8 cellular contexts compared by ENCODE assay signal in genomic region chr2:85327757-85328617, GRCh38. TPM values are rescaled to one million over a fixed set of nuclear protein-coding genes. Genes with fewer than 3 reads are reported as not detected.
A peak's percentile ranks its signal among the peaks of the same experiment; 100 is the strongest.
DNase-seq lines count a peak whose midpoint lies in the region; ATAC-seq and TF ChIP-seq lines count a peak whose summit lies in the region.

TSS of gene TGOLN2 (minus strand) at chr2:85327989. CDS start at chr2:85327962, 27 bp downstream.

- H3K36me3 ChIP-seq in right lobe of liver = peaks cover 0 to 16% (median 6%) of the 10 kb centered on the region in 4 donors

- peaks cover 57% of the 10 kb centered on the region for H3K36me3 Mint-ChIP-seq in CD4-positive, alpha-beta T cell (ENCODE audit: low read depth)
- peaks cover 46% of the 10 kb centered on the region for H3K36me3 Mint-ChIP-seq in activated CD4-positive, alpha-beta memory T cell treated with anti-CD3 and anti-CD28 coated beads for 36 hours

- H3K9me3 Mint-ChIP-seq in CD4-positive, alpha-beta T cell = no peaks in the 10 kb centered on the region
- no peaks in the 10 kb centered on the region for H3K9me3 Mint-ChIP-seq in activated CD4-positive, alpha-beta memory T cell treated with anti-CD3 and anti-CD28 coated beads for 36 hours

- TF ChIP-seq CTCF in CD4-positive, alpha-beta T cell (IDR thresholded peaks at IDR 0.05) = no peak
- TF ChIP-seq CTCF in dorsolateral prefrontal cortex (IDR thresholded peaks at IDR 0.05 in 54 of 56, conservative IDR thresholded peaks at IDR 0.05 in 2 of 56; ENCODE audit: low read depth in 1 of 56, partially characterized antibody in 56 of 56) = peak in 44 of 56 donors; percentile 3 to 62 (median 32)
- peak in 2 of 4 donors; percentile 6 to 14 for TF ChIP-seq CTCF in right lobe of liver (IDR thresholded peaks at IDR 0.05)

- no peaks in the 10 kb centered on the region for H3K27me3 Mint-ChIP-seq in CD4-positive, alpha-beta T cell
- H3K27me3 Mint-ChIP-seq in activated CD4-positive, alpha-beta memory T cell treated with anti-CD3 and anti-CD28 coated beads for 36 hours = no peaks in the 10 kb centered on the region

- peak within 1 kb of the TSS; percentile 96 for H3K4me3 Mint-ChIP-seq in CD4-positive, alpha-beta T cell
- peak within 1 kb of the TSS; percentile 98 for H3K4me3 Mint-ChIP-seq in activated CD4-positive, alpha-beta memory T cell treated with anti-CD3 and anti-CD28 coated beads for 36 hours

- TF ChIP-seq POLR2A in right lobe of liver (IDR thresholded peaks at IDR 0.05) = peak; percentile 99

- peak within 1 kb of the TSS; percentile 97 for H3K27ac Mint-ChIP-seq in CD4-positive, alpha-beta T cell
- H3K27ac Mint-ChIP-seq in activated CD4-positive, alpha-beta memory T cell treated with anti-CD3 and anti-CD28 coated beads for 36 hours = peak within 1 kb of the TSS; percentile 99

- peak within 1 kb of the TSS; percentile 97 for H3K27ac ChIP-seq in CD4-positive, alpha-beta T cell (ENCODE audit: low read depth, low read length)
- peak within 1 kb of the TSS; percentile 72 to 100 (median 96) for H3K27ac ChIP-seq in dorsolateral prefrontal cortex
- peak within 1 kb of the TSS; percentile 85 to 96 (median 92) for H3K27ac ChIP-seq in right lobe of liver

- WGBS in right lobe of liver (ENCODE audit: insufficient coverage, low coverage, low lambda C conversion rate, missing lambda C conversion rate) = 0% methylated on average over 29 of the region's 63 CpGs

- POLR2A ChIA-PET in CD4-positive, alpha-beta T cell (lab: Charles Lee) = interaction anchor here (0.6 to 4.7 kb wide), 44 partner anchors 9 to 1427 kb away, joined by 3 to 216 read pairs (median 6); partner anchors contain the start of genes C2orf68, ELMOD3, GGCX and IMMT
- POLR2A ChIA-PET in activated CD4-positive, alpha-beta memory T cell treated with anti-CD3 and anti-CD28 coated beads for 36 hours (lab: Charles Lee) = interaction anchor here (0.7 to 3.0 kb wide), 16 partner anchors 9 to 866 kb away, joined by 3 to 42 read pairs (median 6); partner anchors contain the start of genes ELMOD3, MAT2A, RETSAT and RNF181

- H3K9me3 ChIP-seq in CD4-positive, alpha-beta T cell (ENCODE audit: control insufficient read depth, low read length) = no peaks in the 10 kb centered on the region
- no peaks in the 10 kb centered on the region for H3K9me3 ChIP-seq in right lobe of liver

- peaks cover 0 to 18% (median 13%) of the 10 kb centered on the region in 4 donors for H3K4me1 ChIP-seq in right lobe of liver

- peak; percentile 88 to 95 (median 94) for DNase-seq in CD4-positive, alpha-beta T cell
- DNase-seq in NCI-H82 treated with DMSO at 0.1 percent for 48 hours (lab: John Stamatoyannopoulos, UW; ENCODE audit: unreplicated experiment) (peak; percentile 79), dorsolateral prefrontal cortex (peak; percentile 75 to 94 (median 89)), right lobe of liver (peak; percentile 95 to 96 (median 96))
- DNase-seq in activated CD4-positive, alpha-beta memory T cell treated with anti-CD3 and anti-CD28 coated beads for 36 hours = peak; percentile 95
- DNase-seq in stimulated activated CD4-positive, alpha-beta T cell treated with anti-CD3 and anti-CD28 coated beads, Interleukin-4, amount 100 ng/mL, for 24 hours = peak; percentile 94

- intact Hi-C loops in CD4-positive, alpha-beta T cell (cut with DNase I, micrococcal nuclease) = loop anchor here (1.0 to 5.0 kb wide), 4 partner anchors 26 to 224 kb away; partner anchors contain the start of genes ELMOD3 (in 2 of the 2), RETSAT (in 2 of the 2), MAT2A (in 1 of the 2) and SH2D6 (in 1 of the 2)
- intact Hi-C loops in activated CD4-positive, alpha-beta memory T cell treated with anti-CD3 and anti-CD28 coated beads for 36 hours (cut with micrococcal nuclease) = loop anchor here (1.0 to 5.0 kb wide), 5 partner anchors 17 to 389 kb away; partner anchors contain the start of genes ELMOD3, MAT2A, RETSAT and RNF181
- intact Hi-C loops in dorsolateral prefrontal cortex (cut with DNase I) = loop anchor here (1.0 to 2.0 kb wide), 3 partner anchors 19 to 27 kb away; partner anchors contain the start of genes ELMOD3 (in 2 of the 2) and RETSAT (in 2 of the 2)
- intact Hi-C loops in right lobe of liver (cut with DNase I) = no loop called here

- peak; percentile 84 for ATAC-seq in CD4-positive, alpha-beta T cell (ENCODE audit: poor library complexity)
- ATAC-seq in GM19452 (IDR thresholded peaks at IDR 0.05; ENCODE audit: unreplicated experiment) (peak; percentile 79), HG03575 (IDR thresholded peaks at IDR 0.05; ENCODE audit: extremely low read depth, insufficient number of reproducible peaks, low FRiP score, unreplicated experiment) (peak; percentile 40), right lobe of liver (peak; percentile 79 to 90 (median 86))

- H3K27me3 ChIP-seq in CD4-positive, alpha-beta T cell (ENCODE audit: control insufficient read depth, insufficient read depth, low read length) = no peaks in the 10 kb centered on the region
- no peaks in the 10 kb centered on the region for H3K27me3 ChIP-seq in dorsolateral prefrontal cortex
- H3K27me3 ChIP-seq in right lobe of liver = no peaks in the 10 kb centered on the region

- H3K4me1 Mint-ChIP-seq in CD4-positive, alpha-beta T cell (ENCODE audit: low read depth) = peaks cover 54% of the 10 kb centered on the region
- peaks cover 40% of the 10 kb centered on the region for H3K4me1 Mint-ChIP-seq in activated CD4-positive, alpha-beta memory T cell treated with anti-CD3 and anti-CD28 coated beads for 36 hours (ENCODE audit: low read depth)

- CTCF ChIA-PET in CD4-positive, alpha-beta T cell (lab: Charles Lee) = interaction anchor here (0.8 to 1.4 kb wide), 3 partner anchors 18 to 26 kb away, joined by 3 to 4 read pairs (median 3); partner anchors contain the start of genes ELMOD3 and RETSAT
- CTCF ChIA-PET in activated CD4-positive, alpha-beta memory T cell treated with anti-CD3 and anti-CD28 coated beads for 36 hours (lab: Charles Lee) = interaction anchor here (0.7 to 3.3 kb wide), 7 partner anchors 9 to 403 kb away, joined by 3 to 16 read pairs (median 6); partner anchors contain the start of gene SH2D6

- peak within 1 kb of the TSS; percentile 44 to 94 (median 79) for H3K4me3 ChIP-seq in dorsolateral prefrontal cortex
- peak within 1 kb of the TSS; percentile 74 to 79 (median 78) for H3K4me3 ChIP-seq in right lobe of liver

RNA-seq across cellular contexts. Expression of gene TGOLN2, which starts in this region (rescaled TPM):
- 100 to 1,000 TPM; 172 to 175 TPM for total RNA-seq in CD4-positive, alpha-beta T cell
- 10 to 100 TPM; 84.8 to 85.9 TPM for total RNA-seq in activated CD4-positive, alpha-beta memory T cell treated with anti-CD3 and anti-CD28 coated beads for 36 hours
- 100 to 1,000 TPM in 112 of 120 experiments, 10 to 100 TPM in 8; 90.8 to 148 (median 114) TPM for total RNA-seq in dorsolateral prefrontal cortex
- 100 to 1,000 TPM in 5 of 6 experiments, 10 to 100 TPM in 1; 85.7 to 153 (median 121) TPM for total RNA-seq in right lobe of liver

Comparison
In these comparisons a context has a peak if more than half of its experiments do, and no peak if none do; other contexts are left out.
1. Peak in every context shown above with its lines: DNase-seq, ATAC-seq, H3K4me3 ChIP-seq and H3K27ac ChIP-seq.
2. intact Hi-C loops: an anchor here in CD4-positive, alpha-beta T cell (1.0 to 5.0 kb wide), activated CD4-positive, alpha-beta memory T cell treated with anti-CD3 and anti-CD28 coated beads for 36 hours (1.0 to 5.0 kb wide) and dorsolateral prefrontal cortex (1.0 to 2.0 kb wide); none called in right lobe of liver.